Comparison of ENCODE assay signal across 8 cellular contexts in genomic region chr2:240565267-240566202, GRCh38.
DNase-seq lines count a peak whose midpoint lies in the region; TF ChIP-seq lines count a peak whose summit lies in the region.

No MANE protein-coding gene starts in this region.

- no peaks in the 10 kb centered on the region for H3K27me3 Mint-ChIP-seq in T-helper 1 cell treated with Interleukin-12 subunit alpha and Interleukin-12 subunit beta and Interleukin-4 antibody, amounts not matched to agents 30 μg/mL and 1 μg/mL, for 36 hours (ENCODE audit: low read depth)

- DNase-seq in COLO829 (ENCODE audit: low spot score): peak; percentile 58
- DNase-seq in GM20000 (ENCODE audit: low spot score): peak; percentile 75
- peak in 75 of 76 experiments; percentile 35 to 96 (median 90) for DNase-seq in HUDEP-2 (lab: John Stamatoyannopoulos, UW; ENCODE audit: unreplicated experiment in 76 of 76)
- no peak for DNase-seq in adipocyte (ENCODE audit: low read depth)
- peak; percentile 95 for DNase-seq in iris pigment epithelial cell (ENCODE audit: low read depth)
- DNase-seq in stimulated activated CD4-positive, alpha-beta T cell treated with anti-CD3 and anti-CD28 coated beads, Interleukin-1b, Interleukin-23, amount 100 ng/mL, for 4 hours (ENCODE audit: low read depth in 2 of 2): peak; percentile 73 to 79
- DNase-seq in D341Med (ENCODE audit: low spot score): no peak

- peak overlapping the region; percentile 94 for H3K4me3 Mint-ChIP-seq in T-helper 1 cell treated with Interleukin-12 subunit alpha and Interleukin-12 subunit beta and Interleukin-4 antibody, amounts not matched to agents 30 μg/mL and 1 μg/mL, for 36 hours

- peak overlapping the region; percentile 67 for H3K4me3 ChIP-seq in adipocyte (ENCODE audit: low read length)

- no peaks in the 10 kb centered on the region for H3K27me3 ChIP-seq in adipocyte (replicated peaks; ENCODE audit: control insufficient read depth, insufficient read depth, low read length)

- no peak for TF ChIP-seq CTCF in GM20000 (IDR thresholded peaks at IDR 0.05; ENCODE audit: extremely low read depth, missing control alignments)

- no peaks in the 10 kb centered on the region for H3K36me3 ChIP-seq in adipocyte (ENCODE audit: control insufficient read depth, insufficient read depth, low read length, severe bottlenecking)

- H3K36me3 Mint-ChIP-seq in T-helper 1 cell treated with Interleukin-12 subunit alpha and Interleukin-12 subunit beta and Interleukin-4 antibody, amounts not matched to agents 30 μg/mL and 1 μg/mL, for 36 hours (ENCODE audit: low read depth): peaks cover 34% of the 10 kb centered on the region

- peaks cover 57% of the 10 kb centered on the region for H3K4me1 Mint-ChIP-seq in T-helper 1 cell treated with Interleukin-12 subunit alpha and Interleukin-12 subunit beta and Interleukin-4 antibody, amounts not matched to agents 30 μg/mL and 1 μg/mL, for 36 hours (ENCODE audit: low read depth)

- H3K27ac Mint-ChIP-seq in T-helper 1 cell treated with Interleukin-12 subunit alpha and Interleukin-12 subunit beta and Interleukin-4 antibody, amounts not matched to agents 30 μg/mL and 1 μg/mL, for 36 hours: peak overlapping the region; percentile 99

- H3K9ac ChIP-seq in adipocyte (ENCODE audit: low read length): peak overlapping the region; percentile 78

- H3K9me3 ChIP-seq in adipocyte (ENCODE audit: control insufficient read depth, low read length): no peaks in the 10 kb centered on the region

- no peaks in the 10 kb centered on the region for H3K9me3 Mint-ChIP-seq in T-helper 1 cell treated with Interleukin-12 subunit alpha and Interleukin-12 subunit beta and Interleukin-4 antibody, amounts not matched to agents 30 μg/mL and 1 μg/mL, for 36 hours

- peaks cover 44% of the 10 kb centered on the region for H3K4me1 ChIP-seq in adipocyte (ENCODE audit: control insufficient read depth, insufficient read depth, low read length)

Comparison
In these comparisons a context has a peak if more than half of its experiments do, and no peak if none do; other contexts are left out.
1. DNase-seq: peak in COLO829 (single experiment), GM20000 (single experiment), HUDEP-2 (75 of 76), iris pigment epithelial cell (single experiment) and stimulated activated CD4-positive, alpha-beta T cell treated with anti-CD3 and anti-CD28 coated beads, Interleukin-1b, Interleukin-23, amount 100 ng/mL, for 4 hours (2 of 2); none in adipocyte (single experiment) and D341Med (single experiment).